ENCODE assay signal across 8 cellular contexts in genomic region chr17:47276444-47276843, GRCh38. TPM values are rescaled to one million over a fixed set of nuclear protein-coding genes. Genes with fewer than 3 reads are reported as not detected.
DNase-seq lines count a peak whose midpoint lies in the region; ATAC-seq, FAIRE-seq and TF ChIP-seq lines count a peak whose summit lies in the region.

No MANE protein-coding gene starts in this region.

- peaks cover 0 to 14% of the 10 kb centered on the region in 2 donors for H3K27me3 Mint-ChIP-seq in CD8-positive, alpha-beta memory T cell
- peaks cover 7% of the 10 kb centered on the region for H3K27me3 Mint-ChIP-seq in activated T-cell treated with anti-CD3 and anti-CD28 coated beads, Interleukin-2, amount 50 U/mL, for 4 hours (ENCODE audit: low read depth)

- H3K4me1 ChIP-seq in CD8-positive, alpha-beta memory T cell (ENCODE audit: insufficient read depth, low read length): no peaks in the 10 kb centered on the region
- peaks cover 0 to 25% of the 10 kb centered on the region in 2 donors for H3K4me1 ChIP-seq in small intestine (ENCODE audit: control insufficient read depth in 2 of 2, insufficient read depth in 1 of 2, low read depth in 1 of 2, low read length in 1 of 2)

- H3K36me3 ChIP-seq in CD8-positive, alpha-beta memory T cell (ENCODE audit: insufficient read depth, low read length): no peaks in the 10 kb centered on the region
- no peaks in the 10 kb centered on the region for H3K36me3 ChIP-seq in SK-N-MC (ENCODE audit: insufficient read depth, low read length)
- no peaks in the 10 kb centered on the region for H3K36me3 ChIP-seq in small intestine (ENCODE audit: control insufficient read depth in 2 of 2, insufficient read depth in 2 of 2, low read length in 2 of 2)

- no peaks in the 10 kb centered on the region for H3K9me3 Mint-ChIP-seq in CD8-positive, alpha-beta memory T cell
- H3K9me3 Mint-ChIP-seq in activated T-cell treated with anti-CD3 and anti-CD28 coated beads, Interleukin-2, amount 50 U/mL, for 4 hours: no peaks in the 10 kb centered on the region

- H3K36me3 Mint-ChIP-seq in CD8-positive, alpha-beta memory T cell: no peaks in the 10 kb centered on the region
- H3K36me3 Mint-ChIP-seq in activated T-cell treated with anti-CD3 and anti-CD28 coated beads, Interleukin-2, amount 50 U/mL, for 4 hours (ENCODE audit: insufficient read depth): no peaks in the 10 kb centered on the region

- DNase-seq in CD8-positive, alpha-beta memory T cell: no peak
- DNase-seq in SK-N-MC (ENCODE audit: low read depth, low spot score): no peak
- DNase-seq in left colon: no peak
- DNase-seq in small intestine: peak; percentile 56
- DNase-seq in activated T-cell treated with anti-CD3 and anti-CD28 coated beads, Interleukin-2, amount 50 U/mL, for 4 hours: no peak
- no peak for DNase-seq in MV-4-11 (lab: John Stamatoyannopoulos, UW)
- no peak for DNase-seq in lower leg skin (ENCODE audit: low spot score in 2 of 2)

- CTCF ChIA-PET in CD8-positive, alpha-beta memory T cell (lab: Charles Lee): no interaction called here

- whole genome bisulfite sequencing in small intestine, 3 donors: 49 to 68% (median 60%) methylated on average over 3 of the region's 3 CpGs
- WGBS in lower leg skin, 2 donors: 67 to 70% methylated on average over 3 of the region's 3 CpGs

- ATAC-seq in left colon: peak; percentile 67
- no peak for ATAC-seq in HG03025 (IDR thresholded peaks at IDR 0.05; ENCODE audit: low FRiP score, unreplicated experiment)
- no peak for ATAC-seq in activated T-cell treated with anti-CD3 and anti-CD28 coated beads, Interleukin-2, amount 50 U/mL, for 4 hours

- TF ChIP-seq CTCF in lower leg skin (IDR thresholded peaks at IDR 0.05): no peak

- no peaks in the 10 kb centered on the region for H3K27me3 ChIP-seq in CD8-positive, alpha-beta memory T cell (ENCODE audit: insufficient read depth, low read length, poor library complexity, severe bottlenecking)
- no peaks in the 10 kb centered on the region for H3K27me3 ChIP-seq in small intestine (ENCODE audit: control insufficient read depth in 2 of 2, insufficient read depth in 2 of 2, low read length in 2 of 2)

- H3K4me3 Mint-ChIP-seq in CD8-positive, alpha-beta memory T cell: no peak overlapping the region
- no peak overlapping the region for H3K4me3 Mint-ChIP-seq in activated T-cell treated with anti-CD3 and anti-CD28 coated beads, Interleukin-2, amount 50 U/mL, for 4 hours

- no peaks in the 10 kb centered on the region for H3K4me1 Mint-ChIP-seq in CD8-positive, alpha-beta memory T cell
- peaks cover 5% of the 10 kb centered on the region for H3K4me1 Mint-ChIP-seq in activated T-cell treated with anti-CD3 and anti-CD28 coated beads, Interleukin-2, amount 50 U/mL, for 4 hours (ENCODE audit: low read depth)

- H3K9me3 ChIP-seq in CD8-positive, alpha-beta memory T cell (ENCODE audit: low read length): no peaks in the 10 kb centered on the region
- H3K9me3 ChIP-seq in SK-N-MC (ENCODE audit: low read depth, low read length) (no peaks in the 10 kb centered on the region), small intestine (ENCODE audit: control insufficient read depth, low read depth) (no peaks in the 10 kb centered on the region)

- H3K27ac Mint-ChIP-seq in CD8-positive, alpha-beta memory T cell: peak overlapping the region in 1 of 8 donors; percentile 60

- no peak for FAIRE-seq in small intestine (lab: Jason Lieb, UNC)

- H3K4me3 ChIP-seq in CD8-positive, alpha-beta memory T cell (ENCODE audit: low read length): no peak overlapping the region
- H3K4me3 ChIP-seq in SK-N-MC (peak overlapping the region; percentile 64; the same call in 1 of the 2 replicates), small intestine (ENCODE audit: low read depth in 1 of 2, low read length in 2 of 2) (no peak overlapping the region), lower leg skin (ENCODE audit: low read depth, poor library complexity, severe bottlenecking) (no peak overlapping the region)

- POLR2A ChIA-PET in CD8-positive, alpha-beta memory T cell (lab: Charles Lee): no interaction called here

- no peak for TF ChIP-seq POLR2A in lower leg skin (IDR thresholded peaks at IDR 0.05)

- H3K9ac ChIP-seq in SK-N-MC (ENCODE audit: insufficient read length): no peak overlapping the region

- H3K27ac ChIP-seq in CD8-positive, alpha-beta memory T cell (ENCODE audit: low read depth, low read length): peak overlapping the region; percentile 48
- H3K27ac ChIP-seq in SK-N-MC: 0 out of 2 replicates have a peak overlapping the region, but pooled peaks have one; percentile 4
- H3K27ac ChIP-seq in small intestine (ENCODE audit: low read depth in 1 of 2, low read length in 1 of 2): peak overlapping the region in 1 of 2 donors; percentile 84

- intact Hi-C loops in left colon (cut with DNase I, micrococcal nuclease) (no loop called here), lower leg skin (cut with DNase I; ENCODE audit: low total_unique reads) (no loop called here)

RNA-seq across cellular contexts. Expression of gene ITGB3, which starts 22.8 kb away (rescaled TPM):
- under 1 TPM; 0.07 to 0.13 TPM for total RNA-seq in CD8-positive, alpha-beta memory T cell
- not detected for polyA plus RNA-seq in CD8-positive, alpha-beta memory T cell
- total RNA-seq in left colon (10 to 100 TPM in 1 of 2 donors, 1 to 10 TPM in 1; 3.2 to 11.9 TPM), lower leg skin (1 to 10 TPM; 2.2 to 3.7 (median 3.1) TPM)
- polyA plus RNA-seq in small intestine: 1 to 10 TPM in 1 of 3 donors, under 1 TPM in 2; 0.54 to 4.8 (median 0.67) TPM
- under 1 TPM; 0.08 to 0.20 (median 0.11) TPM for total RNA-seq in activated T-cell treated with anti-CD3 and anti-CD28 coated beads, Interleukin-2, amount 50 U/mL, for 4 hours

RNA-seq across cellular contexts. Expression of gene EFCAB13, which starts 47.3 kb away (rescaled TPM):
- 1 to 10 TPM; 4.0 to 4.8 TPM for total RNA-seq in CD8-positive, alpha-beta memory T cell
- polyA plus RNA-seq in CD8-positive, alpha-beta memory T cell: 1.4 TPM
- total RNA-seq in left colon: 1 to 10 TPM; 3.2 to 4.0 TPM
- polyA plus RNA-seq in small intestine: 1 to 10 TPM in 1 of 3 donors, under 1 TPM in 2; 0.54 to 1.1 (median 0.67) TPM
- total RNA-seq in activated T-cell treated with anti-CD3 and anti-CD28 coated beads, Interleukin-2, amount 50 U/mL, for 4 hours: 1 to 10 TPM; 1.1 to 2.4 (median 1.3) TPM
- total RNA-seq in lower leg skin: 1 to 10 TPM; 1.2 to 4.5 (median 2.8) TPM
